9 cellular contexts compared by ENCODE assay signal in genomic region chr2:29238497-29238896, GRCh38.
DNase-seq lines count a peak whose midpoint lies in the region; ATAC-seq and TF ChIP-seq lines count a peak whose summit lies in the region.
"Had no signal": no experiment of that assay in that cellular context is flagged by ENCODE, and none has a peak within 500 bp of the region (broad histone marks: within the 10 kb centered on the region; RNA-seq: fewer than 3 reads in every experiment).

No MANE protein-coding gene starts in this region.

- no peak overlapping the region for H3K4me3 Mint-ChIP-seq in activated T-cell treated with anti-CD3 and anti-CD28 coated beads, Interleukin-2, amount 50 U/mL, for 72 hours
- H3K4me3 Mint-ChIP-seq in activated T-cell treated with anti-CD3 and anti-CD28 coated beads, Interleukin-2, amount 50 U/mL, for 24 hours = no peak overlapping the region
- H3K4me3 Mint-ChIP-seq: activated naive CD4-positive, alpha-beta T cell treated with anti-CD3 and anti-CD28 coated beads, Interleukin-2, amount 50 U/mL, for 24 hours had no signal

- no peaks in the 10 kb centered on the region for H3K36me3 Mint-ChIP-seq in activated T-cell treated with anti-CD3 and anti-CD28 coated beads, Interleukin-2, amount 50 U/mL, for 72 hours (ENCODE audit: insufficient read depth in 2 of 2)
- H3K36me3 Mint-ChIP-seq in activated T-cell treated with anti-CD3 and anti-CD28 coated beads, Interleukin-2, amount 50 U/mL, for 24 hours (ENCODE audit: low read depth) = no peaks in the 10 kb centered on the region
- H3K36me3 Mint-ChIP-seq: activated naive CD4-positive, alpha-beta T cell treated with anti-CD3 and anti-CD28 coated beads, Interleukin-2, amount 50 U/mL, for 24 hours had no signal

- H3K27me3 Mint-ChIP-seq in activated T-cell treated with anti-CD3 and anti-CD28 coated beads, Interleukin-2, amount 50 U/mL, for 72 hours (ENCODE audit: low read depth) = peaks cover 22% of the 10 kb centered on the region
- H3K27me3 Mint-ChIP-seq in activated T-cell treated with anti-CD3 and anti-CD28 coated beads, Interleukin-2, amount 50 U/mL, for 24 hours = peaks cover 22% of the 10 kb centered on the region

- no peaks in the 10 kb centered on the region for H3K9me3 Mint-ChIP-seq in activated T-cell treated with anti-CD3 and anti-CD28 coated beads, Interleukin-2, amount 50 U/mL, for 72 hours
- no peaks in the 10 kb centered on the region for H3K9me3 Mint-ChIP-seq in activated T-cell treated with anti-CD3 and anti-CD28 coated beads, Interleukin-2, amount 50 U/mL, for 24 hours
- H3K9me3 Mint-ChIP-seq: activated naive CD4-positive, alpha-beta T cell treated with anti-CD3 and anti-CD28 coated beads, Interleukin-2, amount 50 U/mL, for 24 hours had no signal

- no peaks in the 10 kb centered on the region for H3K4me1 Mint-ChIP-seq in activated T-cell treated with anti-CD3 and anti-CD28 coated beads, Interleukin-2, amount 50 U/mL, for 72 hours (ENCODE audit: low read depth)
- H3K4me1 Mint-ChIP-seq in activated T-cell treated with anti-CD3 and anti-CD28 coated beads, Interleukin-2, amount 50 U/mL, for 24 hours (ENCODE audit: low read depth) = no peaks in the 10 kb centered on the region
- H3K4me1 Mint-ChIP-seq: activated naive CD4-positive, alpha-beta T cell treated with anti-CD3 and anti-CD28 coated beads, Interleukin-2, amount 50 U/mL, for 24 hours had no signal

- no peak overlapping the region for H3K27ac Mint-ChIP-seq in activated T-cell treated with anti-CD3 and anti-CD28 coated beads, Interleukin-2, amount 50 U/mL, for 72 hours
- no peak overlapping the region for H3K27ac Mint-ChIP-seq in activated T-cell treated with anti-CD3 and anti-CD28 coated beads, Interleukin-2, amount 50 U/mL, for 24 hours
- H3K27ac Mint-ChIP-seq: activated naive CD4-positive, alpha-beta T cell treated with anti-CD3 and anti-CD28 coated beads, Interleukin-2, amount 50 U/mL, for 24 hours had no signal

- DNase-seq in activated T-cell treated with anti-CD3 and anti-CD28 coated beads, Interleukin-2, amount 50 U/mL, for 72 hours = peak; percentile 12 to 14
- no peak for DNase-seq in activated T-cell treated with anti-CD3 and anti-CD28 coated beads, Interleukin-2, amount 50 U/mL, for 24 hours
- DNase-seq in LoVo (ENCODE audit: low spot score) (peak; percentile 12), cerebellar cortex (ENCODE audit: low spot score) (peak; percentile 8), retinal pigment epithelial cell (ENCODE audit: low read depth) (no peak), coronary artery (ENCODE audit: low spot score) (no peak)

- no peak for ATAC-seq in activated T-cell treated with anti-CD3 and anti-CD28 coated beads, Interleukin-2, amount 50 U/mL, for 72 hours (replicated peaks in 1 of 2)
- no peak for ATAC-seq in HG02642 (IDR thresholded peaks at IDR 0.05; ENCODE audit: poor library complexity, unreplicated experiment)
- no peak for ATAC-seq in GM18517 (IDR thresholded peaks at IDR 0.05; ENCODE audit: unreplicated experiment)

- H3K27ac ChIP-seq in coronary artery = no peak overlapping the region

- H3K4me3 ChIP-seq in retinal pigment epithelial cell (ENCODE audit: low read length) (no peak overlapping the region), coronary artery (no peak overlapping the region)

- TF ChIP-seq CTCF in retinal pigment epithelial cell (conservative IDR thresholded peaks at IDR 0.05; ENCODE audit: low read depth, low read length) (peak; percentile 89), coronary artery (IDR thresholded peaks at IDR 0.05) (no peak)

Comparison
In these comparisons a context has a peak if more than half of its experiments do, and no peak if none do; other contexts are left out.
1. DNase-seq: peak in activated T-cell treated with anti-CD3 and anti-CD28 coated beads, Interleukin-2, amount 50 U/mL, for 72 hours (2 of 2), LoVo (single experiment) and cerebellar cortex (single experiment); none in activated T-cell treated with anti-CD3 and anti-CD28 coated beads, Interleukin-2, amount 50 U/mL, for 24 hours (single experiment), retinal pigment epithelial cell (single experiment) and coronary artery (single experiment).